Comparison of ENCODE assay signal across 15 cellular contexts in genomic region chr10:59626523-59626869, GRCh38.
DNase-seq lines count a peak whose midpoint lies in the region; ATAC-seq and TF ChIP-seq lines count a peak whose summit lies in the region.
"Had no signal": no experiment of that assay in that cellular context is flagged by ENCODE, and none has a peak within 500 bp of the region (broad histone marks: within the 10 kb centered on the region; RNA-seq: fewer than 3 reads in every experiment).

No MANE protein-coding gene starts in this region.

- DNase-seq in H7 (peak; percentile 26), WTC11 (ENCODE audit: low spot score) (no peak), left lobe of liver (ENCODE audit: low spot score) (no peak), upper lobe of left lung (no peak), RPMI8226 (no peak), AG08396 (ENCODE audit: low spot score) (no peak)
- DNase-seq: activated naive CD4-positive, alpha-beta T cell treated with anti-CD3 and anti-CD28 coated beads, Interleukin-2, amount 50 U/mL, for 16 hours; lower lobe of right lung; NCI-H2029 had no signal

- H3K4me3 ChIP-seq in H7 (ENCODE audit: insufficient read depth, low read depth, low read length), result no peak overlapping the region
- no peak overlapping the region for H3K4me3 ChIP-seq in KMS-11 (IDR thresholded peaks at IDR 0.05; ENCODE audit: insufficient read depth, low read depth, low read length)
- H3K4me3 ChIP-seq in upper lobe of left lung, result no peak overlapping the region
- H3K4me3 ChIP-seq: ascending aorta, lower lobe of right lung, SJSA1 had no signal

- no peaks in the 10 kb centered on the region for H3K79me2 ChIP-seq in KMS-11 (ENCODE audit: insufficient read depth, low read depth)

- peaks cover 3% of the 10 kb centered on the region; the same call in 1 of the 2 replicates for H3K9me3 Mint-ChIP-seq in WTC11
- H3K9me3 Mint-ChIP-seq: activated CD4-positive, alpha-beta memory T cell treated with anti-CD3 and anti-CD28 coated beads for 36 hours; immature natural killer cell had no signal

- peak overlapping the region; percentile 28; the same call in 1 of the 2 replicates for H3K4me2 ChIP-seq in KMS-11

- H4K20me1 ChIP-seq in KMS-11 (ENCODE audit: insufficient read depth), result no peaks in the 10 kb centered on the region

- no peaks in the 10 kb centered on the region for H3K36me3 ChIP-seq in H7 (replicated peaks; ENCODE audit: control insufficient read depth, insufficient read depth, low read length)
- H3K36me3 ChIP-seq in KMS-11 (ENCODE audit: insufficient read depth), result no peaks in the 10 kb centered on the region
- H3K36me3 ChIP-seq in upper lobe of left lung, result no peaks in the 10 kb centered on the region
- H3K36me3 ChIP-seq: ascending aorta, lower lobe of right lung, SJSA1, WERI-Rb-1 had no signal

- H3K27ac ChIP-seq in KMS-11 (no peak overlapping the region), upper lobe of left lung (no peak overlapping the region)
- H3K27ac ChIP-seq: ascending aorta, lower lobe of right lung, SJSA1 had no signal

- CTCF ChIA-PET in WTC11 (lab: Charles Lee), result interaction anchor here (0.6 to 6.2 kb wide), 21 partner anchors 8 to 792 kb away, joined by 3 to 66 read pairs (median 4); no protein-coding TSS in a partner anchor

- peak overlapping the region; percentile 91; the same call in 1 of the 2 replicates for H3K27ac Mint-ChIP-seq in WTC11
- H3K27ac Mint-ChIP-seq: activated CD4-positive, alpha-beta memory T cell treated with anti-CD3 and anti-CD28 coated beads for 36 hours; immature natural killer cell had no signal

- H2AFZ ChIP-seq in KMS-11 (ENCODE audit: low read depth), result peak overlapping the region; percentile 56

- no peaks in the 10 kb centered on the region for H3K9me3 ChIP-seq in upper lobe of left lung
- H3K9me3 ChIP-seq: ascending aorta, lower lobe of right lung, SJSA1 had no signal

- H3K27me3 ChIP-seq in H7 (ENCODE audit: control insufficient read depth, insufficient read depth, low read length) (no peaks in the 10 kb centered on the region), KMS-11 (ENCODE audit: insufficient read depth, low read depth) (no peaks in the 10 kb centered on the region), upper lobe of left lung (no peaks in the 10 kb centered on the region)
- H3K27me3 ChIP-seq: ascending aorta had no signal

- H3K4me1 ChIP-seq in KMS-11 (ENCODE audit: low read depth, poor library complexity, severe bottlenecking), result peaks cover 12% of the 10 kb centered on the region
- no peaks in the 10 kb centered on the region for H3K4me1 ChIP-seq in upper lobe of left lung
- H3K4me1 ChIP-seq: lower lobe of right lung, SJSA1 had no signal

- TF ChIP-seq CTCF in KMS-11 (conservative IDR thresholded peaks at IDR 0.05; ENCODE audit: low read depth, low read length) (no peak), WTC11 (IDR thresholded peaks at IDR 0.05) (no peak), upper lobe of left lung (IDR thresholded peaks at IDR 0.05) (no peak)

- H3K27me3 Mint-ChIP-seq in WTC11 (ENCODE audit: low read depth), result no peaks in the 10 kb centered on the region

- H3K4me1 Mint-ChIP-seq in WTC11, result peaks cover 18% of the 10 kb centered on the region

- no peak for TF ChIP-seq POLR2A in upper lobe of left lung (IDR thresholded peaks at IDR 0.05)

- 62 to 67% methylated on average over 3 of the region's 3 CpGs for WGBS in upper lobe of left lung, 2 donors

- POLR2A ChIA-PET in WTC11 (lab: Charles Lee), result interaction anchor here (0.7 kb wide), 1 partner anchor 204 kb away, joined by 3 read pairs; no protein-coding TSS in a partner anchor

- ATAC-seq in WTC11 (peak; percentile 13), left lobe of liver (peak; percentile 71), upper lobe of left lung (ENCODE audit: low FRiP score in 2 of 2) (no peak)

- H3K36me3 Mint-ChIP-seq in WTC11, result no peaks in the 10 kb centered on the region
- H3K36me3 Mint-ChIP-seq: activated CD4-positive, alpha-beta memory T cell treated with anti-CD3 and anti-CD28 coated beads for 36 hours; immature natural killer cell had no signal

- H3K4me3 Mint-ChIP-seq in WTC11, result no peak overlapping the region; the same call in 1 of the 2 replicates
- H3K4me3 Mint-ChIP-seq: activated CD4-positive, alpha-beta memory T cell treated with anti-CD3 and anti-CD28 coated beads for 36 hours; immature natural killer cell had no signal

- no peak overlapping the region for H3K9ac ChIP-seq in KMS-11

- no peak for TF ChIP-seq EP300 in upper lobe of left lung (IDR thresholded peaks at IDR 0.05)

TF ChIP-seq in WTC11, 78 proteins besides CTCF, POLR2A, EP300 and RAD21:
- TF ChIP-seq EMX1 (CRISPR knock-in tag; IDR thresholded peaks at IDR 0.05) (no peak), PRDM15 (CRISPR knock-in tag; IDR thresholded peaks at IDR 0.05) (no peak), ZNF219 (CRISPR knock-in tag; IDR thresholded peaks at IDR 0.05; ENCODE audit: borderline replicate concordance) (no peak), ZNF232 (CRISPR knock-in tag; IDR thresholded peaks at IDR 0.05) (no peak), ZNF671 (CRISPR knock-in tag; IDR thresholded peaks at IDR 0.05) (no peak), RELA (CRISPR knock-in tag; IDR thresholded peaks at IDR 0.05; ENCODE audit: borderline replicate concordance) (no peak), MYBL2 (CRISPR knock-in tag; IDR thresholded peaks at IDR 0.05) (no peak), ZNF425 (CRISPR knock-in tag; conservative IDR thresholded peaks at IDR 0.05) (no peak), RORB (CRISPR knock-in tag; IDR thresholded peaks at IDR 0.05) (no peak), KAT7 (CRISPR knock-in tag; IDR thresholded peaks at IDR 0.05; ENCODE audit: borderline replicate concordance) (no peak), USF1 (CRISPR knock-in tag; IDR thresholded peaks at IDR 0.05) (no peak), ATF2 (CRISPR knock-in tag; IDR thresholded peaks at IDR 0.05; ENCODE audit: borderline replicate concordance, low read depth) (no peak)

Comparison
In these comparisons a context has a peak if more than half of its experiments do, and no peak if none do; other contexts are left out.
1. ATAC-seq: peak in WTC11 (single experiment) and left lobe of liver (single experiment); none in upper lobe of left lung (0 of 2).